10 cellular contexts compared by ENCODE assay signal in the genomic region with DNA sequence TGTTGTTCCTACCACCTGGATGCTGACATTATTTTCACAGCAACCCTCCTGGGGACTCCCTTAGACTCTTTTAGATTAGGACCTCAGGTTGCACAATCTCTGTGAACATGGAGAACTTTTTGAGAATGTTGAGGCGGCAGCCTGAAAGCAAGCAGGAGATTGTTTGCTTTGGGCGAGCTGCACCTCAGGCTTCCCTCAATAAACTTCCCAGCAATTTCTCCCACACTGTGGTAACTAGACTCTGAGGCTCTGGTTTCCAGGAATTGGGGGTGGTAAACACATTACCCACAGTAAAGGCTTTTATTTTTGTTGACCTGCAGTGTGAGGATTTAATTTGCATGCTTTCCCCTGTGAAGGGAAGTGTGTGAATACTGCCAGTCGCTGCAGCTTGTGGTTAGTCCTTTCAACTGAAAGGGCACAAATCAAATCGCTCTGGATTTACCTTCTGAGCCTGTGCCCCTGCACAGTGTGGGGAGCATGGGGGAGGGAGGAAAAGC. TPM values are rescaled to one million over a fixed set of nuclear protein-coding genes. Genes with fewer than 3 reads are reported as not detected.
DNase-seq lines count a peak whose midpoint lies in the region; ATAC-seq and TF ChIP-seq lines count a peak whose summit lies in the region.
"Had no signal": no experiment of that assay in that cellular context is flagged by ENCODE, and none has a peak within 500 bp of the region (broad histone marks: within the 10 kb centered on the region; RNA-seq: fewer than 3 reads in every experiment).

No MANE protein-coding gene starts in this region.

- no peak overlapping the region for H3K27ac Mint-ChIP-seq in activated CD4-positive, alpha-beta T cell treated with anti-CD3 and anti-CD28 coated beads, Interleukin-2, amount 10 ng/mL, durations not matched to agents 24 days and 14 days
- H3K27ac Mint-ChIP-seq in CD4-positive, alpha-beta memory T cell, result no peak overlapping the region

- WGBS in aorta, 2 donors, result 8 to 11% methylated on average over 4 of the region's 4 CpGs

- POLR2A ChIA-PET in CD4-positive, alpha-beta memory T cell (lab: Charles Lee; ENCODE audit: partially characterized antibody), result no interaction called here

- CTCF ChIA-PET in CD4-positive, alpha-beta memory T cell (lab: Charles Lee; ENCODE audit: partially characterized antibody), result interaction anchor here (4.1 kb wide), 1 partner anchor 10 kb away, joined by 20 read pairs; no protein-coding TSS in a partner anchor

- 0 out of 2 replicates have a peak overlapping the region, but pooled peaks have one; percentile 10 for H3K4me3 ChIP-seq in SK-N-MC
- H3K4me3 ChIP-seq in upper lobe of right lung, result no peak overlapping the region
- no peak overlapping the region for H3K4me3 ChIP-seq in CD4-positive, alpha-beta memory T cell (ENCODE audit: low read length in 2 of 2)
- no peak overlapping the region for H3K4me3 ChIP-seq in aorta (ENCODE audit: low read length in 2 of 2)
- H3K4me3 ChIP-seq: upper lobe of left lung had no signal

- no peak overlapping the region for H3K27ac ChIP-seq in SK-N-MC
- H3K27ac ChIP-seq in upper lobe of right lung, result no peak overlapping the region
- H3K27ac ChIP-seq in CD4-positive, alpha-beta memory T cell (ENCODE audit: low read depth, low read length), result no peak overlapping the region
- H3K27ac ChIP-seq in aorta (ENCODE audit: low read depth in 1 of 2, low read length in 2 of 2), result no peak overlapping the region

- intact Hi-C loops in activated CD4-positive, alpha-beta T cell treated with anti-CD3 and anti-CD28 coated beads, Interleukin-2, amount 10 ng/mL, durations not matched to agents 24 days and 14 days (cut with micrococcal nuclease), result loop anchor here (5.0 kb wide), 1 partner anchor 36 kb away; the partner anchor contains the start of gene SIAH2
- intact Hi-C loops in upper lobe of right lung (cut with DNase I), result no loop called here
- intact Hi-C loops in CD4-positive, alpha-beta memory T cell (cut with micrococcal nuclease), result no loop called here
- intact Hi-C loops in aorta (cut with DNase I), result loop anchor here in 1 of 2 donors (10.0 kb wide), 1 partner anchor 477 kb away; the partner anchor contains the start of gene P2RY14

- ATAC-seq in left lobe of liver (peak; percentile 64), upper lobe of right lung (peak; percentile 79), aorta (ENCODE audit: low FRiP score) (no peak)

- H3K36me3 Mint-ChIP-seq in activated CD4-positive, alpha-beta T cell treated with anti-CD3 and anti-CD28 coated beads, Interleukin-2, amount 10 ng/mL, durations not matched to agents 24 days and 14 days (ENCODE audit: low read depth), result no peaks in the 10 kb centered on the region
- H3K36me3 Mint-ChIP-seq in CD4-positive, alpha-beta memory T cell, result no peaks in the 10 kb centered on the region

- H3K4me1 Mint-ChIP-seq in activated CD4-positive, alpha-beta T cell treated with anti-CD3 and anti-CD28 coated beads, Interleukin-2, amount 10 ng/mL, durations not matched to agents 24 days and 14 days, result peaks cover 13% of the 10 kb centered on the region
- H3K4me1 Mint-ChIP-seq in CD4-positive, alpha-beta memory T cell, result peaks cover 0 to 5% (median 1%) of the 10 kb centered on the region in 4 donors

- H3K9ac ChIP-seq in SK-N-MC (ENCODE audit: insufficient read length), result no peak overlapping the region

- H3K27me3 ChIP-seq in upper lobe of right lung, result peaks cover 5% of the 10 kb centered on the region
- H3K27me3 ChIP-seq in CD4-positive, alpha-beta memory T cell (ENCODE audit: insufficient read depth, low read length), result no peaks in the 10 kb centered on the region
- no peaks in the 10 kb centered on the region for H3K27me3 ChIP-seq in aorta (ENCODE audit: control insufficient read depth in 1 of 2, insufficient read depth in 2 of 2, low read length in 1 of 2)
- H3K27me3 ChIP-seq: upper lobe of left lung had no signal

- peaks cover 13% of the 10 kb centered on the region for H3K27me3 Mint-ChIP-seq in activated CD4-positive, alpha-beta T cell treated with anti-CD3 and anti-CD28 coated beads, Interleukin-2, amount 10 ng/mL, durations not matched to agents 24 days and 14 days
- peaks cover 4 to 12% of the 10 kb centered on the region in 2 donors for H3K27me3 Mint-ChIP-seq in CD4-positive, alpha-beta memory T cell

- no peak overlapping the region for H3K4me3 Mint-ChIP-seq in activated CD4-positive, alpha-beta T cell treated with anti-CD3 and anti-CD28 coated beads, Interleukin-2, amount 10 ng/mL, durations not matched to agents 24 days and 14 days
- H3K4me3 Mint-ChIP-seq in CD4-positive, alpha-beta memory T cell, result no peak overlapping the region

- no peaks in the 10 kb centered on the region for H3K9me3 ChIP-seq in SK-N-MC (ENCODE audit: low read depth, low read length)
- no peaks in the 10 kb centered on the region for H3K9me3 ChIP-seq in upper lobe of right lung
- no peaks in the 10 kb centered on the region for H3K9me3 ChIP-seq in CD4-positive, alpha-beta memory T cell (ENCODE audit: control insufficient read depth in 1 of 2, low read length in 2 of 2)
- no peaks in the 10 kb centered on the region for H3K9me3 ChIP-seq in aorta (ENCODE audit: control insufficient read depth, low read length)
- H3K9me3 ChIP-seq: upper lobe of left lung had no signal

- H3K9me3 Mint-ChIP-seq in activated CD4-positive, alpha-beta T cell treated with anti-CD3 and anti-CD28 coated beads, Interleukin-2, amount 10 ng/mL, durations not matched to agents 24 days and 14 days, result no peaks in the 10 kb centered on the region
- no peaks in the 10 kb centered on the region for H3K9me3 Mint-ChIP-seq in CD4-positive, alpha-beta memory T cell

- no peak for TF ChIP-seq CTCF in upper lobe of right lung (IDR thresholded peaks at IDR 0.05)

- H3K36me3 ChIP-seq in SK-N-MC (ENCODE audit: insufficient read depth, low read length) (no peaks in the 10 kb centered on the region), upper lobe of right lung (no peaks in the 10 kb centered on the region), aorta (ENCODE audit: control insufficient read depth in 1 of 2, insufficient read depth in 2 of 2, low read length in 1 of 2) (no peaks in the 10 kb centered on the region)
- no peaks in the 10 kb centered on the region for H3K36me3 ChIP-seq in CD4-positive, alpha-beta memory T cell (ENCODE audit: insufficient read depth, low read length)
- H3K36me3 ChIP-seq: upper lobe of left lung had no signal

- H3K4me1 ChIP-seq in upper lobe of right lung (no peaks in the 10 kb centered on the region), aorta (ENCODE audit: control insufficient read depth in 1 of 2, insufficient read depth in 2 of 2, low read length in 2 of 2) (no peaks in the 10 kb centered on the region)
- H3K4me1 ChIP-seq in CD4-positive, alpha-beta memory T cell (ENCODE audit: insufficient read depth, low read length), result no peaks in the 10 kb centered on the region

- DNase-seq in activated CD4-positive, alpha-beta T cell treated with anti-CD3 and anti-CD28 coated beads, Interleukin-2, amount 10 ng/mL, durations not matched to agents 24 days and 14 days, result peak; percentile 56
- DNase-seq in activated CD4-positive, alpha-beta T cell treated with anti-CD3 and anti-CD28 coated beads for 48 hours, result no peak
- no peak for DNase-seq in SK-N-MC (ENCODE audit: low read depth, low spot score)
- DNase-seq in left lobe of liver (ENCODE audit: low spot score), result no peak
- DNase-seq in upper lobe of right lung, result no peak
- DNase-seq in NCI-H1105 treated with DMSO at 0.1 percent for 48 hours (lab: John Stamatoyannopoulos, UW), result no peak
- no peak for DNase-seq in CD4-positive, alpha-beta memory T cell
- DNase-seq in aorta, result no peak
- DNase-seq: hippocampal formation had no signal

RNA-seq across cellular contexts. Expression of gene SIAH2, which starts 35.2 kb away (rescaled TPM):
- total RNA-seq in activated CD4-positive, alpha-beta T cell treated with anti-CD3 and anti-CD28 coated beads, Interleukin-2, amount 10 ng/mL, durations not matched to agents 24 days and 14 days, result 130 and 133 TPM in 2 replicates
- 39.5 TPM for total RNA-seq in left lobe of liver
- 16.9 TPM for total RNA-seq in upper lobe of right lung
- total RNA-seq in CD4-positive, alpha-beta memory T cell, result 10 to 100 TPM; 28.3 to 29.5 TPM
- 10 to 100 TPM; 35.9 to 48.3 TPM for polyA plus RNA-seq in CD4-positive, alpha-beta memory T cell
- 10 to 100 TPM; 18.8 to 22.4 TPM for total RNA-seq in aorta
- polyA plus RNA-seq in aorta, result 10 to 100 TPM in 1 of 2 donors, 1 to 10 TPM in 1; 9.1 to 12.5 TPM
